8 cellular contexts compared by ENCODE assay signal in genomic region chr17:17970699-17971430, GRCh38. TPM values are rescaled to one million over a fixed set of nuclear protein-coding genes. Genes with fewer than 3 reads are reported as not detected.
DNase-seq lines count a peak whose midpoint lies in the region; ATAC-seq and TF ChIP-seq lines count a peak whose summit lies in the region.

No MANE protein-coding gene starts in this region.

- no peaks in the 10 kb centered on the region for H3K36me3 Mint-ChIP-seq in MCF 10A (ENCODE audit: insufficient read depth, unreplicated experiment)

- no peaks in the 10 kb centered on the region for H3K27me3 Mint-ChIP-seq in MCF 10A (ENCODE audit: insufficient read depth, unreplicated experiment)

- TF ChIP-seq CTCF in right atrium auricular region (IDR thresholded peaks at IDR 0.05) (peak in 1 of 2 donors; percentile 9), MCF 10A (IDR thresholded peaks at IDR 0.05; ENCODE audit: unreplicated experiment) (no peak), vagina (IDR thresholded peaks at IDR 0.05) (no peak)

- peak overlapping the region; percentile 98 for H3K27ac Mint-ChIP-seq in MCF 10A (ENCODE audit: low read depth, unreplicated experiment)

- H3K27ac ChIP-seq in right atrium auricular region (peak overlapping the region; percentile 89 to 93), mucosa of rectum (ENCODE audit: low read depth in 2 of 2, low read length in 2 of 2) (peak overlapping the region in 1 of 2 donors; percentile 86), vagina (peak overlapping the region; percentile 93)

- no peak for ATAC-seq in Right ventricle myocardium superior (ENCODE audit: poor library complexity)

- DNase-seq in right atrium auricular region (ENCODE audit: low spot score) (no peak), Right ventricle myocardium superior (no peak), MCF 10A (ENCODE audit: unreplicated experiment) (no peak), vagina (ENCODE audit: extremely low spot score in 2 of 2) (no peak), SHP77 treated with DMSO at 0.1 percent for 48 hours (lab: John Stamatoyannopoulos, UW) (no peak), NCI-H2107 (lab: John Stamatoyannopoulos, UW) (no peak), NCI-H345 treated with DMSO at 0.1 percent for 48 hours (lab: John Stamatoyannopoulos, UW; ENCODE audit: unreplicated experiment) (no peak)

- H3K4me1 Mint-ChIP-seq in MCF 10A (ENCODE audit: insufficient read depth, unreplicated experiment), result peaks cover 20% of the 10 kb centered on the region

- H3K4me1 ChIP-seq in right atrium auricular region, result peaks cover 0 to 56% of the 10 kb centered on the region in 2 donors
- peaks cover 17 to 23% of the 10 kb centered on the region in 2 donors for H3K4me1 ChIP-seq in mucosa of rectum (ENCODE audit: control insufficient read depth in 2 of 2, insufficient read depth in 2 of 2, low read length in 2 of 2)
- H3K4me1 ChIP-seq in vagina, result peaks cover 65% of the 10 kb centered on the region

- no peak for TF ChIP-seq POLR2A in vagina (IDR thresholded peaks at IDR 0.05)

- H3K9me3 Mint-ChIP-seq in MCF 10A (ENCODE audit: unreplicated experiment), result no peaks in the 10 kb centered on the region

- TSS peak; percentile 47 for BruUV-seq in MCF 10A (replicated peaks; lab: Mats Ljungman, UMichigan)

- intact Hi-C loops in Right ventricle myocardium superior (cut with DNase I), result loop anchor here (5.0 to 10.0 kb wide), 2 partner anchors 49 to 64 kb away; partner anchors contain the start of genes ATPAF2 and GID4
- intact Hi-C loops in MCF 10A (cut with micrococcal nuclease), result no loop called here
- intact Hi-C loops in vagina (cut with DNase I), result no loop called here

- H3K4me3 ChIP-seq in right atrium auricular region (peak overlapping the region; percentile 90 to 93), mucosa of rectum (ENCODE audit: low read length in 2 of 2) (peak overlapping the region; percentile 71 to 84), vagina (peak overlapping the region; percentile 96 to 98)

- H3K9me3 ChIP-seq in right atrium auricular region (no peaks in the 10 kb centered on the region), mucosa of rectum (ENCODE audit: control insufficient read depth in 2 of 2, low read length in 2 of 2) (no peaks in the 10 kb centered on the region), vagina (no peaks in the 10 kb centered on the region)

- peak overlapping the region; percentile 90 for H3K4me3 Mint-ChIP-seq in MCF 10A (ENCODE audit: unreplicated experiment)

- H3K27me3 ChIP-seq in right atrium auricular region (no peaks in the 10 kb centered on the region), mucosa of rectum (ENCODE audit: control insufficient read depth in 2 of 2, insufficient read depth in 2 of 2, low read length in 2 of 2) (no peaks in the 10 kb centered on the region), vagina (no peaks in the 10 kb centered on the region)

- POLR2A ChIA-PET in MCF 10A (lab: Yijun Ruan, JAX), result interaction anchor here (0.7 to 1.7 kb wide), 5 partner anchors 9 to 70 kb away, joined by 3 to 9 read pairs (median 4); no protein-coding TSS in a partner anchor

- CTCF ChIA-PET in MCF 10A (lab: Yijun Ruan, JAX), result interaction anchor here (0.5 to 0.7 kb wide), 2 partner anchors 10 to 81 kb away, joined by 3 to 5 read pairs; no protein-coding TSS in a partner anchor

- H3K9ac ChIP-seq in mucosa of rectum (ENCODE audit: low read depth in 1 of 2, low read length in 2 of 2), result peak overlapping the region; percentile 69 to 77

- H3K36me3 ChIP-seq in right atrium auricular region (no peaks in the 10 kb centered on the region), mucosa of rectum (ENCODE audit: control insufficient read depth in 2 of 2, insufficient read depth in 2 of 2, low read length in 2 of 2) (no peaks in the 10 kb centered on the region), vagina (no peaks in the 10 kb centered on the region)

RNA-seq across cellular contexts. Expression of gene TOM1L2, which starts 1.3 kb away (rescaled TPM):
- total RNA-seq in right atrium auricular region (100 to 1,000 TPM; 186 to 347 TPM), Right ventricle myocardium superior (253 TPM), MCF 10A (2022) (34.2 and 44.3 TPM in 2 replicates), vagina (88.6 TPM)

RNA-seq across cellular contexts. Expression of gene DRC3, which starts 1.8 kb away (rescaled TPM):
- total RNA-seq in right atrium auricular region (1 to 10 TPM in 1 of 2 donors, under 1 TPM in 1; 0.94 to 1.7 TPM), Right ventricle myocardium superior (1.4 TPM), MCF 10A (2022) (2.3 and 3.1 TPM in 2 replicates), vagina (0.74 TPM)
